Comparison of ENCODE assay signal across 14 cellular contexts in genomic region chr10:88921194-88921593, GRCh38. TPM values are rescaled to one million over a fixed set of nuclear protein-coding genes. Genes with fewer than 3 reads are reported as not detected.
"Had no signal": no experiment of that assay in that cellular context is flagged by ENCODE, and none has a peak within 500 bp of the region (broad histone marks: within the 10 kb centered on the region; RNA-seq: fewer than 3 reads in every experiment).

No MANE protein-coding gene starts in this region.

- H3K4me3 ChIP-seq: left lung, ovary, thoracic aorta, vagina had no signal

- H3K9me3 Mint-ChIP-seq: activated CD4-positive, alpha-beta T cell treated with anti-CD3 and anti-CD28 coated beads, Interleukin-2, amount 10 ng/mL, durations not matched to agents 24 days and 14 days; activated naive CD4-positive, alpha-beta T cell treated with anti-CD3 and anti-CD28 coated beads, Interleukin-2, amount 50 U/mL, for 72 hours; endodermal cell; neural crest cell; stimulated activated naive CD8-positive, alpha-beta T cell treated with anti-CD3 and anti-CD28 coated beads, Interleukin-15, amount 100 ng/mL, for 72 hours; WTC11 had no signal

- H3K27ac Mint-ChIP-seq: activated CD4-positive, alpha-beta T cell treated with anti-CD3 and anti-CD28 coated beads, Interleukin-2, amount 10 ng/mL, durations not matched to agents 24 days and 14 days; activated naive CD4-positive, alpha-beta T cell treated with anti-CD3 and anti-CD28 coated beads, Interleukin-2, amount 50 U/mL, for 72 hours; endodermal cell; stimulated activated naive CD8-positive, alpha-beta T cell treated with anti-CD3 and anti-CD28 coated beads, Interleukin-15, amount 100 ng/mL, for 72 hours; WTC11 had no signal

- H3K27me3 Mint-ChIP-seq: activated CD4-positive, alpha-beta T cell treated with anti-CD3 and anti-CD28 coated beads, Interleukin-2, amount 10 ng/mL, durations not matched to agents 24 days and 14 days; stimulated activated naive CD8-positive, alpha-beta T cell treated with anti-CD3 and anti-CD28 coated beads, Interleukin-15, amount 100 ng/mL, for 72 hours had no signal

- ATAC-seq: activated naive CD4-positive, alpha-beta T cell treated with anti-CD3 and anti-CD28 coated beads, Interleukin-2, amount 50 U/mL, for 72 hours; left lung; stimulated activated naive CD8-positive, alpha-beta T cell treated with anti-CD3 and anti-CD28 coated beads, Interleukin-15, amount 100 ng/mL, for 72 hours; WTC11 had no signal

- H3K4me3 Mint-ChIP-seq: activated CD4-positive, alpha-beta T cell treated with anti-CD3 and anti-CD28 coated beads, Interleukin-2, amount 10 ng/mL, durations not matched to agents 24 days and 14 days; endodermal cell; neural crest cell; stimulated activated naive CD8-positive, alpha-beta T cell treated with anti-CD3 and anti-CD28 coated beads, Interleukin-15, amount 100 ng/mL, for 72 hours; WTC11 had no signal

- H3K36me3 Mint-ChIP-seq: WTC11 had no signal

- H3K27ac ChIP-seq: thoracic aorta, vagina had no signal

- H3K9me3 ChIP-seq: left lung, ovary, thoracic aorta, vagina had no signal

- DNase-seq: anterior cingulate cortex; endodermal cell; left lung; mesenchymal stem cell; ovary; stimulated activated CD4-positive, alpha-beta T cell treated with anti-CD3 and anti-CD28 coated beads, Interleukin-15, amount 100 ng/mL, for 24 hours; stimulated activated CD4-positive, alpha-beta T cell treated with anti-CD3 and anti-CD28 coated beads, Interleukin-4, amount 100 ng/mL, for 24 hours; stimulated activated naive CD8-positive, alpha-beta T cell treated with anti-CD3 and anti-CD28 coated beads, Interleukin-15, amount 100 ng/mL, for 72 hours had no signal

- H3K27me3 ChIP-seq: left lung, ovary, vagina had no signal

- H3K36me3 ChIP-seq: ovary, thoracic aorta, vagina had no signal

RNA-seq across cellular contexts. Expression of gene ACTA2, which starts 31.4 kb away (rescaled TPM):
- total RNA-seq: endodermal cell had no signal
